13 cellular contexts compared by ENCODE assay signal in genomic region chr11:110778351-110778750, GRCh38.
A peak's percentile ranks its signal among the peaks of the same experiment; 100 is the strongest.
DNase-seq lines count a peak whose midpoint lies in the region; ATAC-seq and TF ChIP-seq lines count a peak whose summit lies in the region.
"Had no signal": no experiment of that assay in that cellular context is flagged by ENCODE, and none has a peak within 500 bp of the region (broad histone marks: within the 10 kb centered on the region; RNA-seq: fewer than 3 reads in every experiment).

No MANE protein-coding gene starts in this region.

- TF ChIP-seq EP300 in sigmoid colon (IDR thresholded peaks at IDR 0.05), result no peak

- peaks cover 4% of the 10 kb centered on the region for H3K36me3 Mint-ChIP-seq in chondrocyte (ENCODE audit: low read depth)

- whole genome bisulfite sequencing in sigmoid colon, 2 donors, result 23 to 24% methylated on average over 1 of the region's 1 CpG

- H3K9me3 ChIP-seq in sigmoid colon, result no peaks in the 10 kb centered on the region

- no peaks in the 10 kb centered on the region for H3K27me3 Mint-ChIP-seq in chondrocyte (ENCODE audit: low read depth)

- no peak for TF ChIP-seq POLR2A in sigmoid colon (IDR thresholded peaks at IDR 0.05)

- H3K36me3 ChIP-seq in sigmoid colon, result no peaks in the 10 kb centered on the region
- H3K36me3 ChIP-seq: heart right ventricle, tibial nerve had no signal

- ATAC-seq in GM18511 (IDR thresholded peaks at IDR 0.05; ENCODE audit: unreplicated experiment) (peak; percentile 84), HG03064 (IDR thresholded peaks at IDR 0.05; ENCODE audit: low read depth, unreplicated experiment) (peak; percentile 61), omental fat pad (ENCODE audit: low FRiP score) (no peak), GM19328 (IDR thresholded peaks at IDR 0.05; ENCODE audit: unreplicated experiment) (no peak)

- no peak overlapping the region for H3K4me3 ChIP-seq in sigmoid colon
- H3K4me3 ChIP-seq: heart right ventricle, tibial nerve had no signal

- DNase-seq in chondrocyte (ENCODE audit: low spot score) (no peak), sigmoid colon (no peak), omental fat pad (ENCODE audit: low spot score) (no peak), amniotic stem cell (lab: John Stamatoyannopoulos, UW) (no peak)
- DNase-seq in stimulated activated CD4-positive, alpha-beta T cell treated with anti-CD3 and anti-CD28 coated beads, Interleukin-2, amount 100 ng/mL, for 24 hours, result no peak
- DNase-seq: NCI-H524 treated with DMSO at 0.1 percent for 48 hours, SW 1271 had no signal

- H3K9me3 Mint-ChIP-seq in chondrocyte (ENCODE audit: low read depth), result peaks cover 12% of the 10 kb centered on the region

- H3K27ac Mint-ChIP-seq in chondrocyte (ENCODE audit: unreplicated experiment), result peak overlapping the region; percentile 43

- no peak overlapping the region for H3K4me3 Mint-ChIP-seq in chondrocyte (ENCODE audit: unreplicated experiment)

- no peaks in the 10 kb centered on the region for H3K27me3 ChIP-seq in sigmoid colon
- H3K27me3 ChIP-seq: heart right ventricle, tibial nerve had no signal

- peaks cover 0 to 28% (median 15%) of the 10 kb centered on the region in 4 donors for H3K4me1 ChIP-seq in sigmoid colon

- peaks cover 38% of the 10 kb centered on the region for H3K4me1 Mint-ChIP-seq in chondrocyte (ENCODE audit: low read depth)

- intact Hi-C loops in sigmoid colon (cut with DNase I), result no loop called here

- peak overlapping the region in 3 of 4 donors; percentile 7 to 30 (median 30) for H3K27ac ChIP-seq in sigmoid colon
- H3K27ac ChIP-seq: KMS-11 had no signal

- TF ChIP-seq CTCF in chondrocyte (IDR thresholded peaks at IDR 0.05) (no peak), sigmoid colon (IDR thresholded peaks at IDR 0.05) (no peak), omental fat pad (IDR thresholded peaks at IDR 0.05) (no peak)

Comparison
In these comparisons a context has a peak if more than half of its experiments do, and no peak if none do; other contexts are left out.
1. ATAC-seq: peak in GM18511 (single experiment) and HG03064 (single experiment); none in omental fat pad (single experiment) and GM19328 (single experiment).